ENCODE assay signal across 11 cellular contexts in the genomic region with DNA sequence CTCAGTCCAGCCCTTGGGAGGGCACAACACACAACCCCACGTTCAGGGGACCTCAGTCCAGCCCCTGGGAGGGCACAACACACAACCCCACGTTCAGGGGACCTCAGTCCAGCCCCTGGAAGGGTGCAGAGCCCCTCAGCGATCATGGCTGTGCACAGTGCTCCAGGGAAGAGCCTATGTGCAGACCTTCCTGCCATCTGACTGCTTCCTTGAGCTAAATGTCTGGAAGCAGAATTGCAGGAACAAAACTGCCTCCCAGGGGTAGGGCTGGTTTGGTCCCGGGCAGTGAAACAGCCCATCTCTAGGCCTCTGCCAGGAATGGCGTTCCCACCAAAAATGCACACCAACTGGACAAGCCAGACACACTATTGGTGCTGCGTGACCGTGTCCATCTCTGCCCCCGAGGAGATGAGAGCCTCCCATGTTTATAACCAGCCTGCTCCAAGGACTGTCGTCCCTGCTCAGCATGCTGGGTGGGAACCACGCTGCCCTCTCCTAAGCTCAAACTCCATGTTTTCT. TPM values are rescaled to one million over a fixed set of nuclear protein-coding genes. Genes with fewer than 3 reads are reported as not detected.
DNase-seq lines count a peak whose midpoint lies in the region; ATAC-seq and TF ChIP-seq lines count a peak whose summit lies in the region.
"Had no signal": no experiment of that assay in that cellular context is flagged by ENCODE, and none has a peak within 500 bp of the region (broad histone marks: within the 10 kb centered on the region; RNA-seq: fewer than 3 reads in every experiment).

No MANE protein-coding gene starts in this region.

- H3K4me1 Mint-ChIP-seq in activated B cell treated with CpG ODN at 0.5 μM for 24 hours: peaks cover 63% of the 10 kb centered on the region
- peaks cover 13 to 38% (median 27%) of the 10 kb centered on the region in 7 donors for H3K4me1 Mint-ChIP-seq in naive thymus-derived CD4-positive, alpha-beta T cell

- BruUV-seq in HCT116 (replicated peaks; lab: Mats Ljungman, UMichigan): no TSS peak

- no peaks in the 10 kb centered on the region for H3K9me2 ChIP-seq in HCT116 (ENCODE audit: insufficient read depth)

- H3K4me3 Mint-ChIP-seq in activated B cell treated with CpG ODN at 0.5 μM for 24 hours: peak overlapping the region; percentile 88
- peak overlapping the region in 9 of 10 donors; percentile 14 to 94 (median 68) for H3K4me3 Mint-ChIP-seq in naive thymus-derived CD4-positive, alpha-beta T cell

- intact Hi-C loops in HCT116 (cut with micrococcal nuclease): no loop called here
- intact Hi-C loops in activated B cell treated with CpG ODN at 0.5 μM for 24 hours (cut with micrococcal nuclease): loop anchor here (1.0 to 2.0 kb wide), 5 partner anchors 16 to 95 kb away; partner anchors contain the start of genes FANCA and ZNF276
- intact Hi-C loops in naive thymus-derived CD4-positive, alpha-beta T cell (cut with micrococcal nuclease): loop anchor here in 1 of 2 donors (2.0 kb wide), 1 partner anchor 19 kb away; no protein-coding TSS in a partner anchor

- CTCF ChIA-PET in HCT116 (lab: Charles Lee): no interaction called here
- CTCF ChIA-PET in activated B cell treated with CpG ODN at 0.5 μM for 24 hours (lab: Charles Lee): interaction anchor here (0.8 to 1.0 kb wide), 2 partner anchors 59 to 65 kb away, joined by 3 read pairs; no protein-coding TSS in a partner anchor
- CTCF ChIA-PET in naive thymus-derived CD4-positive, alpha-beta T cell (lab: Charles Lee): interaction anchor here (1.4 kb wide), 1 partner anchor 59 kb away, joined by 5 read pairs; no protein-coding TSS in a partner anchor
- CTCF ChIA-PET in HEK293T (lab: Yijun Ruan, JAX): interaction anchor here (0.6 kb wide), 1 partner anchor 96 kb away, joined by 5 read pairs; no protein-coding TSS in a partner anchor

- no peaks in the 10 kb centered on the region; the same call in 1 of the 2 replicates for H4K20me1 ChIP-seq in HCT116 (ENCODE audit: insufficient read depth)

- H3K27ac ChIP-seq in HCT116 (ENCODE audit: low read depth, low read length): peak overlapping the region; percentile 14; the same call in 1 of the 2 replicates
- peak overlapping the region; percentile 43 for H3K27ac ChIP-seq in naive thymus-derived CD4-positive, alpha-beta T cell (ENCODE audit: low read depth, low read length)
- H3K27ac ChIP-seq: brain microvascular endothelial cell had no signal

- RAD21 ChIA-PET in HCT116 (lab: Charles Lee; ENCODE audit: low non-redundant PET in 1 of 2, low total read pairs in 2 of 2, uncharacterized antibody in 2 of 2, unreplicated experiment in 2 of 2): no interaction called here

- H3K79me2 ChIP-seq in HCT116 (ENCODE audit: insufficient read depth, low read length): peaks cover 31% of the 10 kb centered on the region; the same call in 1 of the 2 replicates

- ATAC-seq in GM18520 (IDR thresholded peaks at IDR 0.05; ENCODE audit: unreplicated experiment) (peak; percentile 7), HCT116 (0 out of 2 replicates have a peak, but pooled peaks have one; percentile 12), activated B cell treated with CpG ODN at 0.5 μM for 24 hours (ENCODE audit: low read depth) (no peak), GM19324 (IDR thresholded peaks at IDR 0.05; ENCODE audit: low FRiP score, unreplicated experiment) (no peak)
- no peak for ATAC-seq in naive thymus-derived CD4-positive, alpha-beta T cell

- TF ChIP-seq RAD21 in HCT116 (IDR thresholded peaks at IDR 0.05; ENCODE audit: low read depth): no peak

- H2AFZ ChIP-seq in HCT116 (ENCODE audit: low read depth, low read length, poor library complexity, severe bottlenecking): no peak overlapping the region

- H3K9me3 ChIP-seq in HCT116 (ENCODE audit: control insufficient read depth in 1 of 2, insufficient read depth in 1 of 2, low read depth in 1 of 2, low read length in 2 of 2): no peaks in the 10 kb centered on the region
- no peaks in the 10 kb centered on the region for H3K9me3 ChIP-seq in naive thymus-derived CD4-positive, alpha-beta T cell (ENCODE audit: control insufficient read depth in 2 of 3, low read length in 3 of 3)

- H3K4me3 ChIP-seq in HCT116 (replicated peaks in 1 of 2; ENCODE audit: low read depth in 1 of 2, low read length in 2 of 2): no peak overlapping the region
- peak overlapping the region; percentile 58 for H3K4me3 ChIP-seq in naive thymus-derived CD4-positive, alpha-beta T cell (ENCODE audit: low read length)

- H3K36me3 ChIP-seq in HCT116 (ENCODE audit: control insufficient read depth in 1 of 2, insufficient read depth in 2 of 2, low read length in 2 of 2): peaks cover 62 to 84% of the 10 kb centered on the region in 2 experiments
- no peaks in the 10 kb centered on the region for H3K36me3 ChIP-seq in naive thymus-derived CD4-positive, alpha-beta T cell (ENCODE audit: control insufficient read depth in 2 of 3, insufficient read depth in 3 of 3, low read length in 3 of 3)

- no peak overlapping the region for H3K4me2 ChIP-seq in HCT116 (ENCODE audit: low read length)

- no peak for TF ChIP-seq POLR2A in HCT116 (IDR thresholded peaks at IDR 0.05; ENCODE audit: borderline replicate concordance, extremely low read depth, insufficient read depth, insufficient read length)

- TF ChIP-seq CTCF in HCT116 (IDR thresholded peaks at IDR 0.05 in 2 of 3, conservative IDR thresholded peaks at IDR 0.05 in 1 of 3; ENCODE audit: borderline replicate concordance in 1 of 3, insufficient read depth in 1 of 3, low read depth in 2 of 3, low read length in 2 of 3): no peak
- TF ChIP-seq CTCF in activated B cell treated with CpG ODN at 0.5 μM for 24 hours (IDR thresholded peaks at IDR 0.05): no peak

- H3K9ac ChIP-seq in HCT116 (ENCODE audit: low read length): no peak overlapping the region

- H3K9me3 Mint-ChIP-seq in activated B cell treated with CpG ODN at 0.5 μM for 24 hours: no peaks in the 10 kb centered on the region
- no peaks in the 10 kb centered on the region for H3K9me3 Mint-ChIP-seq in naive thymus-derived CD4-positive, alpha-beta T cell

- H3K27me3 ChIP-seq in HCT116 (ENCODE audit: insufficient read depth, low read length): no peaks in the 10 kb centered on the region
- H3K27me3 ChIP-seq in naive thymus-derived CD4-positive, alpha-beta T cell (ENCODE audit: control insufficient read depth in 2 of 2, insufficient read depth in 2 of 2, low read length in 2 of 2): no peaks in the 10 kb centered on the region
- H3K27me3 ChIP-seq: brain microvascular endothelial cell had no signal

- H3K27ac Mint-ChIP-seq in activated B cell treated with CpG ODN at 0.5 μM for 24 hours: peak overlapping the region; percentile 95
- peak overlapping the region in 6 of 9 donors; percentile 49 to 91 (median 77) for H3K27ac Mint-ChIP-seq in naive thymus-derived CD4-positive, alpha-beta T cell

- no peaks in the 10 kb centered on the region for H3K4me1 ChIP-seq in HCT116 (ENCODE audit: control insufficient read depth in 1 of 2, insufficient read depth in 2 of 2, low read length in 2 of 2)
- peaks cover 14 to 24% of the 10 kb centered on the region in 2 donors for H3K4me1 ChIP-seq in naive thymus-derived CD4-positive, alpha-beta T cell (ENCODE audit: control insufficient read depth in 2 of 2, insufficient read depth in 2 of 2, low read length in 2 of 2)

- no peak for DNase-seq in HCT116 (ENCODE audit: low read depth, low spot score)
- DNase-seq in activated B cell treated with CpG ODN at 0.5 μM for 24 hours: no peak
- no peak for DNase-seq in naive thymus-derived CD4-positive, alpha-beta T cell
- no peak for DNase-seq in cerebellar cortex (ENCODE audit: low spot score)
- DNase-seq in HEK293T (ENCODE audit: extremely low spot score): no peak
- DNase-seq in NCI-H510A (lab: John Stamatoyannopoulos, UW): no peak
- DNase-seq: brain microvascular endothelial cell, DMS153, NCI-H345 had no signal

- POLR2A ChIA-PET in HCT116 (lab: Charles Lee) (no interaction called here), activated B cell treated with CpG ODN at 0.5 μM for 24 hours (lab: Charles Lee) (interaction anchor here (0.7 to 2.5 kb wide), 4 partner anchors 50 to 145 kb away, joined by 3 to 8 read pairs (median 4); partner anchors contain the start of gene TCF25), HEK293T (lab: Yijun Ruan, JAX) (no interaction called here)
- POLR2A ChIA-PET in naive thymus-derived CD4-positive, alpha-beta T cell (lab: Charles Lee): interaction anchor here (0.6 kb wide), 1 partner anchor 50 kb away, joined by 3 read pairs; no protein-coding TSS in a partner anchor

- H3K27me3 Mint-ChIP-seq in activated B cell treated with CpG ODN at 0.5 μM for 24 hours: no peaks in the 10 kb centered on the region
- no peaks in the 10 kb centered on the region for H3K27me3 Mint-ChIP-seq in naive thymus-derived CD4-positive, alpha-beta T cell

- peaks cover 15% of the 10 kb centered on the region for H3K36me3 Mint-ChIP-seq in activated B cell treated with CpG ODN at 0.5 μM for 24 hours (ENCODE audit: low read depth)
- peaks cover 0 to 24% (median 0%) of the 10 kb centered on the region in 5 donors for H3K36me3 Mint-ChIP-seq in naive thymus-derived CD4-positive, alpha-beta T cell

TF ChIP-seq in HCT116, 20 proteins besides CTCF, POLR2A, EP300 and RAD21 (continues in another document):
- no peak for TF ChIP-seq EGR1 (IDR thresholded peaks at IDR 0.05; ENCODE audit: low read depth)

TF ChIP-seq in HEK293T, 16 proteins besides CTCF, POLR2A, EP300 and RAD21:
- TF ChIP-seq HDGF (IDR thresholded peaks at IDR 0.05; ENCODE audit: borderline replicate concordance): no peak
- TF ChIP-seq LEF1 (IDR thresholded peaks at IDR 0.05; ENCODE audit: borderline replicate concordance): no peak
- TF ChIP-seq SP1 (IDR thresholded peaks at IDR 0.05): no peak
- TF ChIP-seq SUZ12 (IDR thresholded peaks at IDR 0.05): no peak

RNA-seq across cellular contexts. Expression of gene ZNF276, which starts 44.0 kb away (rescaled TPM):
- total RNA-seq in HCT116 (2021; ENCODE audit: unreplicated experiment): 49.9 TPM
- 27.6 and 35.9 TPM in 2 replicates for polyA plus RNA-seq in HCT116 (2012)
- total RNA-seq in activated B cell treated with CpG ODN at 0.5 μM for 24 hours: 43.8 and 52.0 TPM in 2 replicates
- total RNA-seq in naive thymus-derived CD4-positive, alpha-beta T cell: 100 to 1,000 TPM in 4 of 5 experiments, 10 to 100 TPM in 1; 75.4 to 160 (median 137) TPM
- polyA plus RNA-seq in naive thymus-derived CD4-positive, alpha-beta T cell: 10 to 100 TPM; 17.0 to 65.1 TPM

RNA-seq across cellular contexts. Expression of gene VPS9D1, which starts 44.7 kb away (rescaled TPM):
- total RNA-seq in HCT116 (2021; ENCODE audit: unreplicated experiment): 4.2 TPM
- polyA plus RNA-seq in HCT116 (2012): 5.9 and 6.2 TPM in 2 replicates
- 6.6 and 7.4 TPM in 2 replicates for total RNA-seq in activated B cell treated with CpG ODN at 0.5 μM for 24 hours
- total RNA-seq in naive thymus-derived CD4-positive, alpha-beta T cell: 10 to 100 TPM; 11.2 to 28.9 (median 13.3) TPM
- 1 to 10 TPM in 1 of 2 donors, under 1 TPM in 1; 0.93 to 1.5 TPM for polyA plus RNA-seq in naive thymus-derived CD4-positive, alpha-beta T cell

RNA-seq across cellular contexts. Expression of gene FANCA, which starts 51.1 kb away (rescaled TPM):
- total RNA-seq in HCT116 (2021; ENCODE audit: unreplicated experiment) (167 TPM), activated B cell treated with CpG ODN at 0.5 μM for 24 hours (27.7 and 33.7 TPM in 2 replicates)
- 64.6 and 69.6 TPM in 2 replicates for polyA plus RNA-seq in HCT116 (2012)
- 100 to 1,000 TPM in 1 of 5 experiments, 10 to 100 TPM in 1, 1 to 10 TPM in 3; 3.5 to 111 (median 7.9) TPM for total RNA-seq in naive thymus-derived CD4-positive, alpha-beta T cell
- 1 to 10 TPM in 1 of 2 donors, under 1 TPM in 1; 0.59 to 3.4 TPM for polyA plus RNA-seq in naive thymus-derived CD4-positive, alpha-beta T cell

Comparison
In these comparisons a context has a peak if more than half of its experiments do, and no peak if none do; other contexts are left out.
1. ATAC-seq: peak in GM18520 (single experiment) and HCT116 (single experiment); none in activated B cell treated with CpG ODN at 0.5 μM for 24 hours (single experiment), naive thymus-derived CD4-positive, alpha-beta T cell (single experiment) and GM19324 (single experiment).
2. POLR2A ChIA-PET loops: an anchor here in activated B cell treated with CpG ODN at 0.5 μM for 24 hours (0.7 to 2.5 kb wide) and naive thymus-derived CD4-positive, alpha-beta T cell (0.6 kb wide); none called in HCT116 and HEK293T.